9 cellular contexts compared by ENCODE assay signal in the genomic region with DNA sequence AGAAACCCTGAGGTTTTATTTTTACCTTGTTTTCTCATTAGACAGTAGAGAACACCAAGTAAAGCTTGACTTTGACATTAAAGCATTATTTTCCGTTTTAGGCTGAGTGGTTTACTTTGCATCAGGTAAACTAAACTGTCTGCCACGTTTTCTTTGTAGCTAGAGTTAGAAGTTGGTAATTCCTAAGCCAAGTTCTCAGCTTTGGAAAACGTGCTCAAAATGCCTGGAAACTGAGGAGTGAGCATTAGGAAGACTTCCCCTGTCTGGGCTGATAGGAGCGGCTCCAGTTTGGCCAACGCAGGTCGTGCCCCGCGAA. TPM values are rescaled to one million over a fixed set of nuclear protein-coding genes. Genes with fewer than 3 reads are reported as not detected.
DNase-seq lines count a peak whose midpoint lies in the region; ATAC-seq and TF ChIP-seq lines count a peak whose summit lies in the region.
"Had no signal": no experiment of that assay in that cellular context is flagged by ENCODE, and none has a peak within 500 bp of the region (broad histone marks: within the 10 kb centered on the region; RNA-seq: fewer than 3 reads in every experiment).

No MANE protein-coding gene starts in this region.

- peaks cover 28% of the 10 kb centered on the region; the same call in 1 of the 2 replicates for H3K27me3 ChIP-seq in SK-N-SH (ENCODE audit: insufficient read depth)
- H3K27me3 ChIP-seq in colonic mucosa: peaks cover 23% of the 10 kb centered on the region
- no peaks in the 10 kb centered on the region for H3K27me3 ChIP-seq in right lobe of liver
- H3K27me3 ChIP-seq in suprapubic skin: peaks cover 15% of the 10 kb centered on the region

- intact Hi-C loops in colonic mucosa (cut with DNase I): no loop called here
- intact Hi-C loops in right lobe of liver (cut with DNase I): no loop called here

- 25% methylated on average over 3 of the region's 8 CpGs for WGBS in SK-N-SH (ENCODE audit: low lambda C conversion rate)
- WGBS in right lobe of liver (ENCODE audit: insufficient coverage, low coverage, low lambda C conversion rate, missing lambda C conversion rate): 1% methylated on average over 4 of the region's 8 CpGs
- 2% methylated on average over 8 of the region's 8 CpGs for WGBS in suprapubic skin

- H3K4me1 ChIP-seq in SK-N-SH (ENCODE audit: control insufficient read depth in 1 of 2, insufficient read depth in 2 of 2, low read depth in 1 of 2, low read length in 1 of 2) (peaks cover 0 to 8% of the 10 kb centered on the region in 2 experiments; a peak in 1 of 4 replicates), colonic mucosa (no peaks in the 10 kb centered on the region), right lobe of liver (peaks cover 0 to 6% (median 0%) of the 10 kb centered on the region in 4 donors), suprapubic skin (peaks cover 17% of the 10 kb centered on the region)

- no peaks in the 10 kb centered on the region for H3K79me2 ChIP-seq in SK-N-SH (ENCODE audit: insufficient read depth)

- peak overlapping the region; percentile 87 for H3K4me2 ChIP-seq in SK-N-SH

- H4K20me1 ChIP-seq in SK-N-SH (ENCODE audit: insufficient read depth): no peaks in the 10 kb centered on the region

- peak overlapping the region; percentile 57 to 61 for H3K4me3 ChIP-seq in SK-N-SH (ENCODE audit: low read depth in 2 of 2, low read length in 1 of 2)
- peak overlapping the region; percentile 56 for H3K4me3 ChIP-seq in colonic mucosa
- H3K4me3 ChIP-seq in right lobe of liver: peak overlapping the region; percentile 53 to 85 (median 57)
- H3K4me3 ChIP-seq in suprapubic skin: peak overlapping the region; percentile 74

- H3K27ac ChIP-seq in SK-N-SH (ENCODE audit: low read depth in 2 of 2, low read length in 1 of 2) (no peak overlapping the region), colonic mucosa (peak overlapping the region; percentile 32), right lobe of liver (peak overlapping the region; percentile 60 to 86 (median 61)), suprapubic skin (peak overlapping the region; percentile 86)

- TF ChIP-seq POLR2A in right lobe of liver (IDR thresholded peaks at IDR 0.05) (no peak), suprapubic skin (IDR thresholded peaks at IDR 0.05) (no peak)

- no peak for TF ChIP-seq RAD21 in SK-N-SH (IDR thresholded peaks at IDR 0.05; ENCODE audit: low read length)

- ATAC-seq in SK-N-SH treated with all-trans-retinoic acid at 6 μM for 48 hours (no peak; the same call in 2 of the 3 replicates), right lobe of liver (peak in 3 of 4 donors; percentile 64 to 77 (median 70))

- H3K9me3 ChIP-seq in SK-N-SH (no peaks in the 10 kb centered on the region), colonic mucosa (no peaks in the 10 kb centered on the region), right lobe of liver (no peaks in the 10 kb centered on the region), suprapubic skin (no peaks in the 10 kb centered on the region)

- no peaks in the 10 kb centered on the region for H3K36me3 ChIP-seq in SK-N-SH (replicated peaks in 1 of 2; ENCODE audit: control insufficient read depth in 1 of 2, insufficient read depth in 2 of 2, low read length in 1 of 2)
- H3K36me3 ChIP-seq in colonic mucosa: no peaks in the 10 kb centered on the region
- H3K36me3 ChIP-seq in right lobe of liver: no peaks in the 10 kb centered on the region
- H3K36me3 ChIP-seq in suprapubic skin: no peaks in the 10 kb centered on the region

- DNase-seq in SK-N-SH: no peak
- no peak for DNase-seq in colonic mucosa
- DNase-seq in right lobe of liver: no peak
- no peak for DNase-seq in suprapubic skin (ENCODE audit: low spot score in 2 of 2)
- DNase-seq in NOMO-1 treated with dmso at 0.1 percent for 144 hours (lab: John Stamatoyannopoulos, UW; ENCODE audit: unreplicated experiment): no peak
- DNase-seq in SW 1271 (lab: John Stamatoyannopoulos, UW): no peak
- DNase-seq in OCI-M1 (lab: John Stamatoyannopoulos, UW): no peak
- DNase-seq: erythroblast had no signal

- POLR2A ChIA-PET in SK-N-SH (lab: Yijun Ruan, JAX): interaction anchor here (0.6 kb wide), 1 partner anchor 281 kb away, joined by 3 read pairs; no protein-coding TSS in a partner anchor

- TF ChIP-seq EP300 in SK-N-SH (IDR thresholded peaks at IDR 0.05; ENCODE audit: borderline replicate concordance in 1 of 2, low read depth in 1 of 2, low read length in 1 of 2) (no peak), suprapubic skin (IDR thresholded peaks at IDR 0.05) (no peak)

- peak overlapping the region; percentile 91; the same call in 1 of the 2 replicates for H2AFZ ChIP-seq in SK-N-SH (ENCODE audit: low read depth)

- H3F3A ChIP-seq in SK-N-SH (replicated peaks; ENCODE audit: insufficient read depth): no peaks in the 10 kb centered on the region

- H3K9ac ChIP-seq in SK-N-SH (no peak overlapping the region), colonic mucosa (ENCODE audit: low read depth in 2 of 2, low read length in 2 of 2) (peak overlapping the region; percentile 36 to 89)

- no peak for TF ChIP-seq CTCF in SK-N-SH (IDR thresholded peaks at IDR 0.05)
- no peak for TF ChIP-seq CTCF in colonic mucosa (IDR thresholded peaks at IDR 0.05)
- no peak for TF ChIP-seq CTCF in right lobe of liver (IDR thresholded peaks at IDR 0.05)
- TF ChIP-seq CTCF in suprapubic skin (IDR thresholded peaks at IDR 0.05): no peak

- no peaks in the 10 kb centered on the region for H3K9me2 ChIP-seq in SK-N-SH

- CTCF ChIA-PET in SK-N-SH (lab: Yijun Ruan, JAX): interaction anchor here (1.3 to 2.0 kb wide), 3 partner anchors 18 to 487 kb away, joined by 3 to 6 read pairs (median 5); no protein-coding TSS in a partner anchor

TF ChIP-seq in SK-N-SH, 30 proteins besides CTCF, POLR2A, EP300 and RAD21:
- no peak for TF ChIP-seq RFX5 (IDR thresholded peaks at IDR 0.05; ENCODE audit: low read length)
- no peak for TF ChIP-seq MXI1 (IDR thresholded peaks at IDR 0.05; ENCODE audit: low read depth, low read length)
- no peak for TF ChIP-seq FOXJ3 (CRISPR knock-in tag; IDR thresholded peaks at IDR 0.05)
TF ChIP-seq in SK-N-SH: peak in this region for 0.

TF ChIP-seq in SK-N-SH treated with all-trans-retinoic acid at 6 μM for 48 hours, 23 proteins besides CTCF, POLR2A, EP300 and RAD21:
- TF ChIP-seq ZFP30 (CRISPR knock-in tag; IDR thresholded peaks at IDR 0.05): no peak
- no peak for TF ChIP-seq OSR1 (CRISPR knock-in tag; IDR thresholded peaks at IDR 0.05)

RNA-seq across cellular contexts. Expression of gene PDLIM3, which starts 0.8 kb away (rescaled TPM):
- 0.08 and 0.58 TPM in 2 replicates for polyA plus RNA-seq in SK-N-SH (2012; rRNA removed)
- polyA plus RNA-seq in SK-N-SH (2012; cell fraction: cytosol; rRNA removed): 0.17 and 0.24 TPM in 2 replicates
- polyA plus RNA-seq in SK-N-SH (2012; cell fraction: nucleus; rRNA removed): 0.23 and 0.47 TPM in 2 replicates
- total RNA-seq in colonic mucosa (10 to 100 TPM in 1 of 2 donors, 1 to 10 TPM in 1; 5.0 to 34.9 TPM), right lobe of liver (10 to 100 TPM in 2 of 6 experiments, 1 to 10 TPM in 4; 1.8 to 23.7 (median 6.1) TPM), suprapubic skin (10 to 100 TPM; 13.9 to 31.4 (median 23.1) TPM)

Comparison
In these comparisons a context has a peak if more than half of its experiments do, and no peak if none do; other contexts are left out.
1. H3K27ac ChIP-seq: peak in colonic mucosa (single experiment), right lobe of liver (3 of 3) and suprapubic skin (single experiment); none in SK-N-SH (0 of 2).
2. Peak in every context shown above with its lines, with median percentiles within 50 percentile points of each other: H3K4me3 ChIP-seq.